20 cellular contexts compared by ENCODE assay signal in the genomic region with DNA sequence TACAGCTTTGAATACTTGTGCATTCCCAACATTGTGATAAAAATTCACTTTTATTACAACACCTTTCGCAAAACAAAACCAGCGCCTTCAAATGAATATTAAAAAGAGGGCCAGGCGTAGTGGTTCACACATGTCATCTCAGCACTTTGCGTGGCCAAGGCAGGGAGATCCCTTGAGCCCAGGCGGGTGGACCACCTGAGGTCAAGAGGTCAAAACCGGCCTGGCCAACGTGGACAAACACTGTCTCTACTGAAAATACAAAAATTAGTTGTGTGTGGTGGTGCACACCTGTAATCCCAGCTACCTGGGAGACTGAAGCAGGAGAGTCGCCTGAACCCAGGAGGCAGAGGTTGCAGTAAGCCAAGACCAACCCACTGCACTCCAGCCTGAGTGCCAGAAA. TPM values are rescaled to one million over a fixed set of nuclear protein-coding genes. Genes with fewer than 3 reads are reported as not detected.
A peak's percentile ranks its signal among the peaks of the same experiment; 100 is the strongest.
DNase-seq lines count a peak whose midpoint lies in the region; ATAC-seq and TF ChIP-seq lines count a peak whose summit lies in the region.
"Had no signal": no experiment of that assay in that cellular context is flagged by ENCODE, and none has a peak within 500 bp of the region (broad histone marks: within the 10 kb centered on the region; RNA-seq: fewer than 3 reads in every experiment).

No MANE protein-coding gene starts in this region.

- H3K27ac Mint-ChIP-seq in activated T-cell treated with anti-CD3 and anti-CD28 coated beads, Interleukin-2, amount 50 U/mL, for 24 hours: peak overlapping the region; percentile 33
- H3K27ac Mint-ChIP-seq in activated T-cell treated with anti-CD3 and anti-CD28 coated beads, Interleukin-2, amount 50 U/mL, for 72 hours: no peak overlapping the region
- H3K27ac Mint-ChIP-seq in WTC11 (peak overlapping the region; percentile 57; the same call in 1 of the 2 replicates), endothelial cell (ENCODE audit: unreplicated experiment) (no peak overlapping the region), CD14-positive monocyte (peak overlapping the region in 2 of 7 donors; percentile 41 to 68)

- DNase-seq in activated T-cell treated with anti-CD3 and anti-CD28 coated beads, Interleukin-2, amount 50 U/mL, for 24 hours: no peak
- no peak for DNase-seq in activated T-cell treated with anti-CD3 and anti-CD28 coated beads, Interleukin-2, amount 50 U/mL, for 72 hours
- DNase-seq in WTC11 (ENCODE audit: low spot score) (no peak), endothelial cell (ENCODE audit: low spot score) (no peak), NCI-H774 (lab: John Stamatoyannopoulos, UW) (no peak), globus pallidus (ENCODE audit: low spot score) (no peak), NCI-H1092 (lab: John Stamatoyannopoulos, UW) (no peak), CD14-positive monocyte (ENCODE audit: low spot score) (no peak)
- DNase-seq: DND-41, GM23248, HCEC 1CT, IMR-90, NCI-H1694, NCI-H2081, NCI-H2171, NCI-H345, NCI-H524, Peyer's patch had no signal

- H3K4me3 Mint-ChIP-seq in activated T-cell treated with anti-CD3 and anti-CD28 coated beads, Interleukin-2, amount 50 U/mL, for 24 hours: no peak overlapping the region
- no peak overlapping the region for H3K4me3 Mint-ChIP-seq in activated T-cell treated with anti-CD3 and anti-CD28 coated beads, Interleukin-2, amount 50 U/mL, for 72 hours
- H3K4me3 Mint-ChIP-seq in WTC11: no peak overlapping the region
- peak overlapping the region; percentile 76 for H3K4me3 Mint-ChIP-seq in endothelial cell (ENCODE audit: unreplicated experiment)
- H3K4me3 Mint-ChIP-seq in CD14-positive monocyte: no peak overlapping the region

- no peak for ATAC-seq in activated T-cell treated with anti-CD3 and anti-CD28 coated beads, Interleukin-2, amount 50 U/mL, for 72 hours (replicated peaks in 1 of 2)
- no peak for ATAC-seq in WTC11
- ATAC-seq: SK-N-SH treated with all-trans-retinoic acid at 6 μM for 48 hours had no signal

- peaks cover 82% of the 10 kb centered on the region for H3K4me1 Mint-ChIP-seq in activated T-cell treated with anti-CD3 and anti-CD28 coated beads, Interleukin-2, amount 50 U/mL, for 24 hours (ENCODE audit: low read depth)
- peaks cover 79% of the 10 kb centered on the region for H3K4me1 Mint-ChIP-seq in activated T-cell treated with anti-CD3 and anti-CD28 coated beads, Interleukin-2, amount 50 U/mL, for 72 hours (ENCODE audit: low read depth)
- peaks cover 39% of the 10 kb centered on the region for H3K4me1 Mint-ChIP-seq in WTC11
- peaks cover 10% of the 10 kb centered on the region for H3K4me1 Mint-ChIP-seq in endothelial cell (ENCODE audit: unreplicated experiment)
- H3K4me1 Mint-ChIP-seq in CD14-positive monocyte: no peaks in the 10 kb centered on the region

- peaks cover 100% of the 10 kb centered on the region for H3K36me3 Mint-ChIP-seq in activated T-cell treated with anti-CD3 and anti-CD28 coated beads, Interleukin-2, amount 50 U/mL, for 24 hours (ENCODE audit: low read depth)
- peaks cover 19 to 76% of the 10 kb centered on the region in 2 donors for H3K36me3 Mint-ChIP-seq in activated T-cell treated with anti-CD3 and anti-CD28 coated beads, Interleukin-2, amount 50 U/mL, for 72 hours (ENCODE audit: insufficient read depth in 2 of 2)
- H3K36me3 Mint-ChIP-seq in WTC11: peaks cover 82% of the 10 kb centered on the region
- H3K36me3 Mint-ChIP-seq in endothelial cell (ENCODE audit: low read depth, unreplicated experiment): peaks cover 53% of the 10 kb centered on the region
- peaks cover 77 to 97% of the 10 kb centered on the region in 2 donors for H3K36me3 Mint-ChIP-seq in CD14-positive monocyte

- no peaks in the 10 kb centered on the region for H3K9me3 Mint-ChIP-seq in activated T-cell treated with anti-CD3 and anti-CD28 coated beads, Interleukin-2, amount 50 U/mL, for 24 hours
- no peaks in the 10 kb centered on the region for H3K9me3 Mint-ChIP-seq in activated T-cell treated with anti-CD3 and anti-CD28 coated beads, Interleukin-2, amount 50 U/mL, for 72 hours
- H3K9me3 Mint-ChIP-seq in WTC11 (no peaks in the 10 kb centered on the region), endothelial cell (ENCODE audit: unreplicated experiment) (no peaks in the 10 kb centered on the region), CD14-positive monocyte (no peaks in the 10 kb centered on the region)

- POLR2A ChIA-PET in WTC11 (lab: Charles Lee): interaction anchor here (0.6 kb wide), 1 partner anchor 48 kb away, joined by 7 read pairs; no protein-coding TSS in a partner anchor

- no peaks in the 10 kb centered on the region for H3K27me3 Mint-ChIP-seq in activated T-cell treated with anti-CD3 and anti-CD28 coated beads, Interleukin-2, amount 50 U/mL, for 24 hours
- no peaks in the 10 kb centered on the region for H3K27me3 Mint-ChIP-seq in activated T-cell treated with anti-CD3 and anti-CD28 coated beads, Interleukin-2, amount 50 U/mL, for 72 hours (ENCODE audit: low read depth)
- H3K27me3 Mint-ChIP-seq in WTC11 (ENCODE audit: low read depth) (no peaks in the 10 kb centered on the region), endothelial cell (ENCODE audit: unreplicated experiment) (peaks cover 2% of the 10 kb centered on the region), CD14-positive monocyte (ENCODE audit: low read depth in 3 of 3) (peaks cover 0 to 2% (median 0%) of the 10 kb centered on the region in 3 donors)

- no peak for TF ChIP-seq CTCF in WTC11 (IDR thresholded peaks at IDR 0.05)
- no peak for TF ChIP-seq CTCF in endothelial cell (IDR thresholded peaks at IDR 0.05; ENCODE audit: unreplicated experiment)
- TF ChIP-seq CTCF in CD14-positive monocyte (IDR thresholded peaks at IDR 0.05): no peak

- CTCF ChIA-PET in WTC11 (lab: Charles Lee): no interaction called here

- intact Hi-C loops in CD14-positive monocyte (cut with micrococcal nuclease): no loop called here

TF ChIP-seq in WTC11, 78 proteins besides CTCF, POLR2A, EP300 and RAD21:
- TF ChIP-seq ZNF121 (CRISPR knock-in tag; IDR thresholded peaks at IDR 0.05) (peak; percentile 74), ZNF263 (CRISPR knock-in tag; IDR thresholded peaks at IDR 0.05; ENCODE audit: low read depth) (no peak)
- TF ChIP-seq, protein P1, sequence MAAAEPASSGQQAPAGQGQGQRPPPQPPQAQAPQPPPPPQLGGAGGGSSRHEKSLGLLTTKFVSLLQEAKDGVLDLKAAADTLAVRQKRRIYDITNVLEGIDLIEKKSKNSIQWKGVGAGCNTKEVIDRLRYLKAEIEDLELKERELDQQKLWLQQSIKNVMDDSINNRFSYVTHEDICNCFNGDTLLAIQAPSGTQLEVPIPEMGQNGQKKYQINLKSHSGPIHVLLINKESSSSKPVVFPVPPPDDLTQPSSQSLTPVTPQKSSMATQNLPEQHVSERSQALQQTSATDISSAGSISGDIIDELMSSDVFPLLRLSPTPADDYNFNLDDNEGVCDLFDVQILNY (CRISPR knock-in tag; IDR thresholded peaks at IDR 0.05): no peak

RNA-seq across cellular contexts. Expression of a gene that starts 42.8 kb away (rescaled TPM):
- total RNA-seq in activated T-cell treated with anti-CD3 and anti-CD28 coated beads, Interleukin-2, amount 50 U/mL, for 72 hours: 1,000 to 10,000 TPM; 1,220 to 1,492 TPM
- total RNA-seq in WTC11 (2021) (982 to 1,062 TPM (median 1,056 TPM) in 3 replicates), endothelial cell (ENCODE audit: unreplicated experiment) (601 TPM)
- 100 to 1,000 TPM; 580 to 609 TPM for polyA plus RNA-seq in CD14-positive monocyte

RNA-seq across cellular contexts. Expression of a gene that starts 53.4 kb away (rescaled TPM):
- total RNA-seq in activated T-cell treated with anti-CD3 and anti-CD28 coated beads, Interleukin-2, amount 50 U/mL, for 72 hours: not detected
- 0.41 to 0.71 TPM (median 0.50 TPM) in 3 replicates for total RNA-seq in WTC11 (2021)
- 1.5 TPM for total RNA-seq in endothelial cell (ENCODE audit: unreplicated experiment)
- polyA plus RNA-seq in CD14-positive monocyte: 1 to 10 TPM; 4.7 to 7.4 TPM
- total RNA-seq: GM23248, IMR-90 had no signal
- polyA plus RNA-seq: AG04450, GM23248, IMR-90 had no signal

Comparison
In these comparisons a context has a peak if more than half of its experiments do, and no peak if none do; other contexts are left out.
1. H3K27ac Mint-ChIP-seq: peak in activated T-cell treated with anti-CD3 and anti-CD28 coated beads, Interleukin-2, amount 50 U/mL, for 24 hours (single experiment) and WTC11 (single experiment); none in activated T-cell treated with anti-CD3 and anti-CD28 coated beads, Interleukin-2, amount 50 U/mL, for 72 hours (single experiment) and endothelial cell (single experiment).